Comparison of ENCODE assay signal across 8 cellular contexts in the genomic region with DNA sequence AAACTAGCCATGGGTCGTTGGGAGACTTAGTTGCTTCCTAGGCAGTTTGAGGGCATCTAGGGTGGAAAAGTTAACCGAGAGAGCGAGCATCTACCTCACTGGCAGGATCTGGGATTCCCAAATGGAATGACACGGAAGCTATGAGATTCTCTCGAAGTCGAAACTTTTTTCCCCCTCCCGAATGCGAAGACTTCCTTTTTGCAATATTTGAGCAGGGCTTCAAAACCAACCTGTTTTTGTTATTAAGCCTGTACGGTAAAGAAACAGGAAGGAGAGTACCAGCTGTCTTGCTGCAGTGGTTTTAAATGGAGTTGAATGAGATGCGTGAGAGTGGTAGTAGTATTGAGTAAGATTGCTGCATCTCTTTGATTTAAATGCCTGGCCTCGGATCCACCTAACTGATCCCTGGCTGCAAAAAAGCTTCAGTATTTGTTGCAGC. TPM values are rescaled to one million over a fixed set of nuclear protein-coding genes. Genes with fewer than 3 reads are reported as not detected.
DNase-seq lines count a peak whose midpoint lies in the region; ATAC-seq and TF ChIP-seq lines count a peak whose summit lies in the region.

No MANE protein-coding gene starts in this region.

- H3K79me2 ChIP-seq in HCT116 (ENCODE audit: insufficient read depth, low read length) = peaks cover 57% of the 10 kb centered on the region

- TF ChIP-seq POLR2A in HCT116 (IDR thresholded peaks at IDR 0.05; ENCODE audit: borderline replicate concordance, extremely low read depth, insufficient read depth, insufficient read length) = no peak
- TF ChIP-seq POLR2A in Peyer's patch (IDR thresholded peaks at IDR 0.05) = no peak
- TF ChIP-seq POLR2A in lower leg skin (IDR thresholded peaks at IDR 0.05) = no peak

- BruUV-seq in HCT116 (replicated peaks; lab: Mats Ljungman, UMichigan) = TSS peak; percentile 51

- DNase-seq in HCT116 (ENCODE audit: low read depth, low spot score) (no peak), Peyer's patch (peak in 2 of 3 donors; percentile 26 to 52), choroid plexus epithelial cell (ENCODE audit: low read depth) (peak; percentile 51), lower leg skin (ENCODE audit: low spot score in 2 of 2) (peak in 1 of 2 donors; percentile 48), tibial artery (no peak)
- DNase-seq in stimulated activated CD4-positive, alpha-beta T cell treated with anti-CD3 and anti-CD28 coated beads, Interleukin-4, amount 100 ng/mL, for 1 hour = no peak

- H3K36me3 ChIP-seq in BLaER1 = peaks cover 6% of the 10 kb centered on the region; the same call in 1 of the 2 replicates
- H3K36me3 ChIP-seq in HCT116 (ENCODE audit: control insufficient read depth in 1 of 2, insufficient read depth in 2 of 2, low read length in 2 of 2) = no peaks in the 10 kb centered on the region
- no peaks in the 10 kb centered on the region for H3K36me3 ChIP-seq in Peyer's patch
- H3K36me3 ChIP-seq in tibial artery = no peaks in the 10 kb centered on the region

- TF ChIP-seq CTCF in HCT116 (IDR thresholded peaks at IDR 0.05 in 2 of 3, conservative IDR thresholded peaks at IDR 0.05 in 1 of 3; ENCODE audit: borderline replicate concordance in 1 of 3, insufficient read depth in 1 of 3, low read depth in 2 of 3, low read length in 2 of 3) = no peak
- TF ChIP-seq CTCF in Peyer's patch (IDR thresholded peaks at IDR 0.05) = no peak
- TF ChIP-seq CTCF in choroid plexus epithelial cell (conservative IDR thresholded peaks at IDR 0.05; ENCODE audit: low read depth, low read length) = no peak
- TF ChIP-seq CTCF in lower leg skin (IDR thresholded peaks at IDR 0.05) = no peak
- TF ChIP-seq CTCF in tibial artery (IDR thresholded peaks at IDR 0.05) = no peak

- H3K9ac ChIP-seq in BLaER1 = peak overlapping the region; percentile 92
- peak overlapping the region; percentile 87 for H3K9ac ChIP-seq in HCT116 (ENCODE audit: low read length)

- CTCF ChIA-PET in HCT116 (lab: Charles Lee) = interaction anchor here (1.2 to 2.0 kb wide), 3 partner anchors 11 to 118 kb away, joined by 3 to 6 read pairs (median 3); no protein-coding TSS in a partner anchor

- peak overlapping the region; percentile 92 for H3K27ac ChIP-seq in BLaER1
- peak overlapping the region; percentile 70; the same call in 1 of the 2 replicates for H3K27ac ChIP-seq in HCT116 (ENCODE audit: low read depth, low read length)
- H3K27ac ChIP-seq in Peyer's patch = peak overlapping the region; percentile 92 to 95 (median 94)
- H3K27ac ChIP-seq in tibial artery = peak overlapping the region; percentile 97

- RAD21 ChIA-PET in HCT116 (lab: Charles Lee; ENCODE audit: low non-redundant PET in 1 of 2, low total read pairs in 2 of 2, uncharacterized antibody in 2 of 2, unreplicated experiment in 2 of 2) = interaction anchor here in 1 of 2 experiments (1.1 kb wide), 1 partner anchor 118 kb away, joined by 3 read pairs; no protein-coding TSS in a partner anchor

- no peaks in the 10 kb centered on the region for H3K9me2 ChIP-seq in HCT116 (ENCODE audit: insufficient read depth)

- POLR2A ChIA-PET in HCT116 (lab: Charles Lee) = interaction anchor here (0.9 to 3.9 kb wide), 6 partner anchors 9 to 112 kb away, joined by 3 to 24 read pairs (median 8); no protein-coding TSS in a partner anchor

- H4K20me1 ChIP-seq in BLaER1 = peaks cover 50% of the 10 kb centered on the region
- no peaks in the 10 kb centered on the region; the same call in 1 of the 2 replicates for H4K20me1 ChIP-seq in HCT116 (ENCODE audit: insufficient read depth)

- intact Hi-C loops in HCT116 (cut with micrococcal nuclease) = loop anchor here (5.0 to 10.0 kb wide), 5 partner anchors 74 to 298 kb away; no protein-coding TSS in a partner anchor
- intact Hi-C loops in lower leg skin (cut with DNase I; ENCODE audit: low total_unique reads) = no loop called here
- intact Hi-C loops in tibial artery (cut with DNase I; ENCODE audit: low total_unique reads) = no loop called here

- H3K27me3 ChIP-seq in BLaER1 (no peaks in the 10 kb centered on the region), HCT116 (ENCODE audit: insufficient read depth, low read length) (no peaks in the 10 kb centered on the region), Peyer's patch (no peaks in the 10 kb centered on the region), tibial artery (no peaks in the 10 kb centered on the region)

- no peaks in the 10 kb centered on the region for H3K9me3 ChIP-seq in BLaER1
- H3K9me3 ChIP-seq in HCT116 (ENCODE audit: control insufficient read depth in 1 of 2, insufficient read depth in 1 of 2, low read depth in 1 of 2, low read length in 2 of 2) = no peaks in the 10 kb centered on the region
- no peaks in the 10 kb centered on the region for H3K9me3 ChIP-seq in Peyer's patch
- H3K9me3 ChIP-seq in tibial artery = no peaks in the 10 kb centered on the region

- WGBS in lower leg skin, 2 donors = 0% methylated on average over 11 of the region's 11 CpGs

- H3K4me2 ChIP-seq in BLaER1 (peak overlapping the region; percentile 82), HCT116 (ENCODE audit: low read length) (peak overlapping the region; percentile 86)

- ATAC-seq in HCT116 = no peak
- no peak for ATAC-seq in HG02884 (IDR thresholded peaks at IDR 0.05; ENCODE audit: unreplicated experiment)

- H3K4me3 ChIP-seq in BLaER1 = peak overlapping the region; percentile 96
- H3K4me3 ChIP-seq in HCT116 (replicated peaks in 1 of 2; ENCODE audit: low read depth in 1 of 2, low read length in 2 of 2) = peak overlapping the region; percentile 86 to 87
- H3K4me3 ChIP-seq in Peyer's patch = peak overlapping the region; percentile 85 to 94 (median 88)
- H3K4me3 ChIP-seq in choroid plexus epithelial cell (ENCODE audit: low read depth, low read length) = peak overlapping the region; percentile 89
- peak overlapping the region; percentile 98 for H3K4me3 ChIP-seq in lower leg skin (ENCODE audit: low read depth, poor library complexity, severe bottlenecking)
- peak overlapping the region; percentile 96 to 99 for H3K4me3 ChIP-seq in tibial artery

- TF ChIP-seq RAD21 in HCT116 (IDR thresholded peaks at IDR 0.05; ENCODE audit: low read depth) = no peak

- H3K4me1 ChIP-seq in BLaER1 (peaks cover 44% of the 10 kb centered on the region), HCT116 (ENCODE audit: control insufficient read depth in 1 of 2, insufficient read depth in 2 of 2, low read length in 2 of 2) (peaks cover 19 to 30% of the 10 kb centered on the region in 2 experiments; a peak in 3 of 4 replicates), Peyer's patch (peaks cover 0 to 11% (median 6%) of the 10 kb centered on the region in 4 donors), tibial artery (peaks cover 0 to 51% (median 16%) of the 10 kb centered on the region in 4 donors)

- H2AFZ ChIP-seq in HCT116 (ENCODE audit: low read depth, low read length, poor library complexity, severe bottlenecking) = no peak overlapping the region

TF ChIP-seq in HCT116, 20 proteins besides CTCF, POLR2A, EP300 and RAD21 (continues in another document):
- TF ChIP-seq, protein P1, sequence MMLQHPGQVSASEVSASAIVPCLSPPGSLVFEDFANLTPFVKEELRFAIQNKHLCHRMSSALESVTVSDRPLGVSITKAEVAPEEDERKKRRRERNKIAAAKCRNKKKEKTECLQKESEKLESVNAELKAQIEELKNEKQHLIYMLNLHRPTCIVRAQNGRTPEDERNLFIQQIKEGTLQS (IDR thresholded peaks at IDR 0.05) = no peak
- TF ChIP-seq CBX3 (IDR thresholded peaks at IDR 0.05; ENCODE audit: low read depth) (no peak), SIN3A (IDR thresholded peaks at IDR 0.05; ENCODE audit: low read depth) (no peak), EZH2 (IDR thresholded peaks at IDR 0.05) (no peak), ZFX (IDR thresholded peaks at IDR 0.05) (no peak), CEBPB (IDR thresholded peaks at IDR 0.05; ENCODE audit: low read depth) (no peak), FOSL1 (IDR thresholded peaks at IDR 0.05; ENCODE audit: low read depth) (no peak), SRF (IDR thresholded peaks at IDR 0.05; ENCODE audit: low read depth) (no peak), YY1 (IDR thresholded peaks at IDR 0.05; ENCODE audit: extremely low read depth, insufficient replicate concordance, low read depth, low read length) (no peak), ELF1 (IDR thresholded peaks at IDR 0.05; ENCODE audit: borderline replicate concordance, low read depth) (no peak), POLR2AphosphoS5 (IDR thresholded peaks at IDR 0.05; ENCODE audit: low read depth, low read length) (no peak), EZH2phosphoT487 (IDR thresholded peaks at IDR 0.05; ENCODE audit: borderline replicate concordance) (no peak), ZNF274 (IDR thresholded peaks at IDR 0.05; ENCODE audit: low read depth, low read length) (no peak), SP1 (IDR thresholded peaks at IDR 0.05; ENCODE audit: low read depth) (no peak)
- TF ChIP-seq, protein P2, sequence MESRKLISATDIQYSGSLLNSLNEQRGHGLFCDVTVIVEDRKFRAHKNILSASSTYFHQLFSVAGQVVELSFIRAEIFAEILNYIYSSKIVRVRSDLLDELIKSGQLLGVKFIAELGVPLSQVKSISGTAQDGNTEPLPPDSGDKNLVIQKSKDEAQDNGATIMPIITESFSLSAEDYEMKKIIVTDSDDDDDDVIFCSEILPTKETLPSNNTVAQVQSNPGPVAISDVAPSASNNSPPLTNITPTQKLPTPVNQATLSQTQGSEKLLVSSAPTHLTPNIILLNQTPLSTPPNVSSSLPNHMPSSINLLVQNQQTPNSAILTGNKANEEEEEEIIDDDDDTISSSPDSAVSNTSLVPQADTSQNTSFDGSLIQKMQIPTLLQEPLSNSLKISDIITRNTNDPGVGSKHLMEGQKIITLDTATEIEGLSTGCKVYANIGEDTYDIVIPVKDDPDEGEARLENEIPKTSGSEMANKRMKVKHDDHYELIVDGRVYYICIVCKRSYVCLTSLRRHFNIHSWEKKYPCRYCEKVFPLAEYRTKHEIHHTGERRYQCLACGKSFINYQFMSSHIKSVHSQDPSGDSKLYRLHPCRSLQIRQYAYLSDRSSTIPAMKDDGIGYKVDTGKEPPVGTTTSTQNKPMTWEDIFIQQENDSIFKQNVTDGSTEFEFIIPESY (IDR thresholded peaks at IDR 0.05; ENCODE audit: extremely low read depth, insufficient replicate concordance, low read length) = no peak

RNA-seq across cellular contexts. Expression of a gene that starts 1.1 kb away (rescaled TPM):
- total RNA-seq in HCT116 (2021; ENCODE audit: unreplicated experiment) = 25.9 TPM
- 10.0 and 11.8 TPM in 2 replicates for polyA plus RNA-seq in HCT116 (2012)
- total RNA-seq in Peyer's patch = 10 to 100 TPM; 17.9 to 99.9 (median 26.6) TPM
- 10 to 100 TPM; 43.6 to 55.0 (median 49.5) TPM for total RNA-seq in lower leg skin

Comparison
In these comparisons a context has a peak if more than half of its experiments do, and no peak if none do; other contexts are left out.
1. DNase-seq: peak in Peyer's patch (2 of 3) and choroid plexus epithelial cell (single experiment); none in HCT116 (single experiment), tibial artery (0 of 2) and stimulated activated CD4-positive, alpha-beta T cell treated with anti-CD3 and anti-CD28 coated beads, Interleukin-4, amount 100 ng/mL, for 1 hour (single experiment).
2. Peak in every context shown above with its lines, with median percentiles within 50 percentile points of each other: H3K27ac ChIP-seq and H3K4me3 ChIP-seq.